In genomic region chr10:61612451-61612850, GRCh38 we compare ENCODE assay signal across 20 cellular contexts. TPM values are rescaled to one million over a fixed set of nuclear protein-coding genes. Genes with fewer than 3 reads are reported as not detected.
"Had no signal": no experiment of that assay in that cellular context is flagged by ENCODE, and none has a peak within 500 bp of the region (broad histone marks: within the 10 kb centered on the region; RNA-seq: fewer than 3 reads in every experiment).

No MANE protein-coding gene starts in this region.

- H3K4me1 ChIP-seq: left ventricle myocardium inferior, neural progenitor cell, pancreas had no signal

- H3K4me1 Mint-ChIP-seq: activated B cell treated with CpG ODN at 0.5 μM for 24 hours; activated CD4-positive, alpha-beta T cell treated with anti-CD3 and anti-CD28 coated beads, Interleukin-2, amount 10 ng/mL, durations not matched to agents 24 days and 14 days; central memory CD8-positive, alpha-beta T cell; stimulated activated naive CD8-positive, alpha-beta T cell treated with anti-CD3 and anti-CD28 coated beads, Interleukin-15, amount 100 ng/mL, for 72 hours had no signal

- H3K36me3 ChIP-seq: adrenal gland, left ventricle myocardium inferior, neural progenitor cell, pancreas had no signal

- H3K27ac ChIP-seq: adrenal gland, body of pancreas, left ventricle myocardium inferior, neural progenitor cell, pancreas, testis had no signal

- ATAC-seq: body of pancreas; effector memory CD8-positive, alpha-beta T cell; pancreas; stimulated activated naive CD8-positive, alpha-beta T cell treated with anti-CD3 and anti-CD28 coated beads, Interleukin-15, amount 100 ng/mL, for 72 hours had no signal

- DNase-seq: activated B cell treated with CpG ODN at 0.5 μM for 24 hours; activated CD4-positive, alpha-beta T cell treated with anti-CD3 and anti-CD28 coated beads, Interleukin-2, amount 10 ng/mL, durations not matched to agents 24 days and 14 days; activated naive CD4-positive, alpha-beta T cell treated with anti-CD3 and anti-CD28 coated beads, Interleukin-2, amount 50 U/mL, for 16 hours; activated T-cell treated with anti-CD3 and anti-CD28 coated beads for 4 hours; effector memory CD8-positive, alpha-beta T cell; glutamatergic neuron; left ventricle myocardium inferior; mesendoderm; stimulated activated CD4-positive, alpha-beta T cell treated with anti-CD3 and anti-CD28 coated beads, Interleukin-4, amount 100 ng/mL, for 4 hours; stimulated activated naive CD8-positive, alpha-beta T cell treated with anti-CD3 and anti-CD28 coated beads, Interleukin-15, amount 100 ng/mL, for 72 hours had no signal

- H3K9me3 ChIP-seq: adrenal gland, body of pancreas, left ventricle myocardium inferior, pancreas, testis had no signal

- H3K36me3 Mint-ChIP-seq: neural progenitor cell had no signal

- H3K4me3 Mint-ChIP-seq: activated B cell treated with CpG ODN at 0.5 μM for 24 hours; activated CD4-positive, alpha-beta T cell treated with anti-CD3 and anti-CD28 coated beads, Interleukin-2, amount 10 ng/mL, durations not matched to agents 24 days and 14 days; central memory CD8-positive, alpha-beta T cell; dendritic cell treated with granulocyte-macrophage colony-stimulating factor and Interleukin-4, amounts not matched to agents 40 ng/mL and 50 ng/mL, for 4 days; effector memory CD8-positive, alpha-beta T cell; neural progenitor cell; stimulated activated naive CD8-positive, alpha-beta T cell treated with anti-CD3 and anti-CD28 coated beads, Interleukin-15, amount 100 ng/mL, for 72 hours; T-helper 1 cell treated with Interleukin-12 subunit alpha and Interleukin-12 subunit beta and Interleukin-4 antibody, amounts not matched to agents 30 μg/mL and 1 μg/mL, for 36 hours had no signal

- H3K27ac Mint-ChIP-seq: activated B cell treated with CpG ODN at 0.5 μM for 24 hours; activated CD4-positive, alpha-beta T cell treated with anti-CD3 and anti-CD28 coated beads, Interleukin-2, amount 10 ng/mL, durations not matched to agents 24 days and 14 days; activated T-helper 2 cell treated with anti-CD3 and anti-CD28 coated beads, Interferon-gamma antibody, Interleukin-2, Interleukin-4, amounts not matched to agents 10 μg/mL and 5 μg/mL and 100 μg/mL, durations not matched to agents 14 hours and 24 hours and 36 hours; dendritic cell treated with granulocyte-macrophage colony-stimulating factor and Interleukin-4, amounts not matched to agents 40 ng/mL and 50 ng/mL, for 4 days; effector memory CD8-positive, alpha-beta T cell; neural progenitor cell; stimulated activated naive CD8-positive, alpha-beta T cell treated with anti-CD3 and anti-CD28 coated beads, Interleukin-15, amount 100 ng/mL, for 72 hours; T-helper 1 cell treated with Interleukin-12 subunit alpha and Interleukin-12 subunit beta and Interleukin-4 antibody, amounts not matched to agents 30 μg/mL and 1 μg/mL, for 36 hours had no signal

- H3K27me3 Mint-ChIP-seq: dendritic cell treated with granulocyte-macrophage colony-stimulating factor and Interleukin-4, amounts not matched to agents 40 ng/mL and 50 ng/mL, for 4 days; effector memory CD8-positive, alpha-beta T cell; stimulated activated naive CD8-positive, alpha-beta T cell treated with anti-CD3 and anti-CD28 coated beads, Interleukin-15, amount 100 ng/mL, for 72 hours had no signal

- H3K4me2 ChIP-seq: neural progenitor cell had no signal

- H2AFZ ChIP-seq: neural progenitor cell had no signal

- H3K9me3 Mint-ChIP-seq: activated B cell treated with CpG ODN at 0.5 μM for 24 hours; activated CD4-positive, alpha-beta T cell treated with anti-CD3 and anti-CD28 coated beads, Interleukin-2, amount 10 ng/mL, durations not matched to agents 24 days and 14 days; activated T-helper 2 cell treated with anti-CD3 and anti-CD28 coated beads, Interferon-gamma antibody, Interleukin-2, Interleukin-4, amounts not matched to agents 10 μg/mL and 5 μg/mL and 100 μg/mL, durations not matched to agents 14 hours and 24 hours and 36 hours; central memory CD8-positive, alpha-beta T cell; dendritic cell treated with granulocyte-macrophage colony-stimulating factor and Interleukin-4, amounts not matched to agents 40 ng/mL and 50 ng/mL, for 4 days; effector memory CD8-positive, alpha-beta T cell; neural progenitor cell; stimulated activated naive CD8-positive, alpha-beta T cell treated with anti-CD3 and anti-CD28 coated beads, Interleukin-15, amount 100 ng/mL, for 72 hours; T-helper 1 cell treated with Interleukin-12 subunit alpha and Interleukin-12 subunit beta and Interleukin-4 antibody, amounts not matched to agents 30 μg/mL and 1 μg/mL, for 36 hours had no signal

- H3K4me3 ChIP-seq: adrenal gland, body of pancreas, left ventricle myocardium inferior, neural progenitor cell, pancreas, testis had no signal

- H3K9ac ChIP-seq: neural progenitor cell had no signal

- H3K27me3 ChIP-seq: adrenal gland, body of pancreas, neural progenitor cell, pancreas, testis had no signal

RNA-seq across cellular contexts. Expression of gene CABCOCO1, which starts 50.3 kb away (rescaled TPM):
- total RNA-seq: activated B cell treated with CpG ODN at 0.5 μM for 24 hours; activated CD4-positive, alpha-beta T cell treated with anti-CD3 and anti-CD28 coated beads, Interleukin-2, amount 10 ng/mL, durations not matched to agents 24 days and 14 days; activated CD8-positive, alpha-beta memory T cell treated with anti-CD3 and anti-CD28 coated beads for 36 hours; activated T-helper 2 cell treated with anti-CD3 and anti-CD28 coated beads, Interferon-gamma antibody, Interleukin-2, Interleukin-4, amounts not matched to agents 10 μg/mL and 5 μg/mL and 100 μg/mL, durations not matched to agents 14 hours and 24 hours and 36 hours; body of pancreas; left ventricle myocardium inferior had no signal
